Comparison of ENCODE assay signal across 15 cellular contexts in genomic region chr15:79824321-79824720, GRCh38.
DNase-seq lines count a peak whose midpoint lies in the region; TF ChIP-seq lines count a peak whose summit lies in the region.
"Had no signal": no experiment of that assay in that cellular context is flagged by ENCODE, and none has a peak within 500 bp of the region (broad histone marks: within the 10 kb centered on the region; RNA-seq: fewer than 3 reads in every experiment).

No MANE protein-coding gene starts in this region.

- peaks cover 10% of the 10 kb centered on the region for H3K27me3 Mint-ChIP-seq in neural progenitor cell (ENCODE audit: insufficient read depth, low read depth)
- H3K27me3 Mint-ChIP-seq: CD4-positive, alpha-beta T cell had no signal

- H3K36me3 ChIP-seq in HEK293 (ENCODE audit: control insufficient read depth in 2 of 2, insufficient read depth in 1 of 2, low read length in 2 of 2) (no peaks in the 10 kb centered on the region; a peak in 1 of 3 replicates), neural progenitor cell (no peaks in the 10 kb centered on the region)

- no peak for TF ChIP-seq CTCF in HEK293 (tag by site-specific recombination; IDR thresholded peaks at IDR 0.05)
- TF ChIP-seq CTCF in neural progenitor cell (IDR thresholded peaks at IDR 0.05): no peak

- no peak overlapping the region for H3K27ac ChIP-seq in HEK293 (ENCODE audit: extremely low read depth, low read depth, low read length)
- no peak overlapping the region for H3K27ac ChIP-seq in neural progenitor cell
- H3K27ac ChIP-seq: C4-2B, GM23248 had no signal

- H2AFZ ChIP-seq in neural progenitor cell (replicated peaks): no peak overlapping the region
- H2AFZ ChIP-seq: GM23248 had no signal

- POLR2A ChIA-PET in HEK293 (lab: Yijun Ruan, JAX): no interaction called here

- peaks cover 18% of the 10 kb centered on the region for H3K9me3 Mint-ChIP-seq in neural progenitor cell

- CTCF ChIA-PET in HEK293 (lab: Yijun Ruan, JAX): interaction anchor here (0.6 to 0.8 kb wide), 2 partner anchors 30 to 487 kb away, joined by 4 read pairs; no protein-coding TSS in a partner anchor

- H3K4me1 ChIP-seq in HEK293 (ENCODE audit: control insufficient read depth, insufficient read depth, low read length): no peaks in the 10 kb centered on the region
- H3K4me1 ChIP-seq in neural progenitor cell: no peaks in the 10 kb centered on the region

- H3K4me2 ChIP-seq in neural progenitor cell: no peak overlapping the region

- peak; percentile 9 for DNase-seq in dermis blood vessel endothelial cell
- no peak for DNase-seq in neural progenitor cell (ENCODE audit: low spot score)
- no peak for DNase-seq in NCI-H1092 treated with DMSO at 0.1 percent for 48 hours (lab: John Stamatoyannopoulos, UW)
- no peak for DNase-seq in HuH-7.5 (ENCODE audit: low spot score)
- no peak for DNase-seq in HCEC 1CT
- DNase-seq: AML-193; CD4-positive, alpha-beta T cell; DMS153; DMS79; GDM1; GM23248; H7; KBM-7 had no signal

- H3K4me3 ChIP-seq in HEK293 (ENCODE audit: low read depth, low read length) (no peak overlapping the region), neural progenitor cell (no peak overlapping the region)
- H3K4me3 ChIP-seq: GM23248 had no signal

- H3F3A ChIP-seq in neural progenitor cell (ENCODE audit: low read depth): no peaks in the 10 kb centered on the region

- no peaks in the 10 kb centered on the region for H3K27me3 ChIP-seq in neural progenitor cell

- H4K20me1 ChIP-seq in neural progenitor cell (ENCODE audit: low read depth): no peaks in the 10 kb centered on the region

- H3K4me1 Mint-ChIP-seq in neural progenitor cell: no peaks in the 10 kb centered on the region

- peaks cover 8% of the 10 kb centered on the region for H3K36me3 Mint-ChIP-seq in neural progenitor cell

- peak overlapping the region; percentile 10 for H3K27ac Mint-ChIP-seq in neural progenitor cell
- H3K27ac Mint-ChIP-seq: CD4-positive, alpha-beta T cell had no signal

- no peak overlapping the region for H3K4me3 Mint-ChIP-seq in neural progenitor cell
- H3K4me3 Mint-ChIP-seq: CD4-positive, alpha-beta T cell had no signal

- H3K9ac ChIP-seq in neural progenitor cell: no peak overlapping the region
- H3K9ac ChIP-seq: GM23248 had no signal

- H3K9me3 ChIP-seq in HEK293 (ENCODE audit: control insufficient read depth, insufficient read depth, low read depth, low read length) (no peaks in the 10 kb centered on the region; the same call in 1 of the 2 replicates), neural progenitor cell (ENCODE audit: low read depth) (no peaks in the 10 kb centered on the region)

- no peaks in the 10 kb centered on the region for H3K79me2 ChIP-seq in neural progenitor cell (ENCODE audit: low read depth)

TF ChIP-seq in HEK293, 187 proteins besides CTCF, POLR2A, EP300 and RAD21:
- no peak for TF ChIP-seq ZNF654 (tag by site-specific recombination; IDR thresholded peaks at IDR 0.05; ENCODE audit: low read depth)
- peak; percentile 76 for TF ChIP-seq ZBTB17 (tag by site-specific recombination; IDR thresholded peaks at IDR 0.05)
